Comparison of ENCODE assay signal across 11 cellular contexts in the genomic region with DNA sequence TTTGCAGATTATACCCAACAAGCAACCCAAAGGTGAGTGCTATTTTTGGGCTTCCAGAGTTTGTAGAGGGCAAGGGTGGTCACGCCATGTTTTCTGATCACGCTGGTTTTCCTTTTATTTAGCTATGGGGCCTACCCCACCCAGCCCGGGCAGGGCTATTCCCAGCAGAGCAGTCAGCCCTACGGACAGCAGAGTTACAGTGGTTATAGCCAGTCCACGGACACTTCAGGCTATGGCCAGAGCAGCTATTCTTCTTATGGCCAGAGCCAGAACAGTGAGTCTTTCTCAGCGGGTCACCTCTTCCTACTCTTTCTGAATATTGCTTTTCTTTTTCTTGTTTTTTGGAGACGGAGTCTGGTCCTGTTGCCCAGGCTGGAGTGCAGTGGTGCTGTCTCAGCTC. TPM values are rescaled to one million over a fixed set of nuclear protein-coding genes. Genes with fewer than 3 reads are reported as not detected.
DNase-seq lines count a peak whose midpoint lies in the region; ATAC-seq, FAIRE-seq and TF ChIP-seq lines count a peak whose summit lies in the region.
"Had no signal": no experiment of that assay in that cellular context is flagged by ENCODE, and none has a peak within 500 bp of the region (broad histone marks: within the 10 kb centered on the region; RNA-seq: fewer than 3 reads in every experiment).

No MANE protein-coding gene starts in this region.

- H3K4me1 ChIP-seq in CD4-positive, CD25-positive, alpha-beta regulatory T cell (ENCODE audit: control insufficient read depth, insufficient read depth, low read length, poor library complexity, severe bottlenecking) = peaks cover 72% of the 10 kb centered on the region
- H3K4me1 ChIP-seq in Loucy (ENCODE audit: insufficient read depth, low read length, poor library complexity, severe bottlenecking) = peaks cover 56% of the 10 kb centered on the region

- H3K4me1 Mint-ChIP-seq in CD4-positive, CD25-positive, alpha-beta regulatory T cell = peaks cover 42 to 83% (median 59%) of the 10 kb centered on the region in 4 donors

- no peaks in the 10 kb centered on the region for H3K27me3 ChIP-seq in CD4-positive, CD25-positive, alpha-beta regulatory T cell (ENCODE audit: control insufficient read depth, insufficient read depth, low read length)
- peaks cover 14% of the 10 kb centered on the region for H3K27me3 ChIP-seq in Loucy (ENCODE audit: insufficient read depth, low read length, poor library complexity, severe bottlenecking)
- no peaks in the 10 kb centered on the region for H3K27me3 ChIP-seq in neural cell (ENCODE audit: insufficient read depth, low read depth, low read length)

- no peak for TF ChIP-seq CTCF in Loucy (conservative IDR thresholded peaks at IDR 0.05; ENCODE audit: low read length)
- no peak for TF ChIP-seq CTCF in choroid plexus epithelial cell (conservative IDR thresholded peaks at IDR 0.05; ENCODE audit: low read depth, low read length)
- no peak for TF ChIP-seq CTCF in neural cell (IDR thresholded peaks at IDR 0.05; ENCODE audit: poor library complexity, severe bottlenecking)
- no peak for TF ChIP-seq CTCF in D721Med (IDR thresholded peaks at IDR 0.05; ENCODE audit: insufficient read depth, missing control alignments)

- peaks cover 0 to 5% (median 0%) of the 10 kb centered on the region in 7 donors for H3K9me3 Mint-ChIP-seq in CD4-positive, CD25-positive, alpha-beta regulatory T cell

- ATAC-seq in CD4-positive, CD25-positive, alpha-beta regulatory T cell (ENCODE audit: low read depth in 2 of 2) = no peak
- no peak for ATAC-seq in HG03095 (IDR thresholded peaks at IDR 0.05; ENCODE audit: unreplicated experiment)
- ATAC-seq in sciatic nerve = no peak

- H3K79me2 ChIP-seq in Loucy (ENCODE audit: insufficient read depth, low read length) (peaks cover 87% of the 10 kb centered on the region), neural cell (replicated peaks; ENCODE audit: insufficient read depth, low read length) (peaks cover 59% of the 10 kb centered on the region)

- H3K36me3 ChIP-seq in CD4-positive, CD25-positive, alpha-beta regulatory T cell (ENCODE audit: control insufficient read depth, insufficient read depth, low read length) = peaks cover 55% of the 10 kb centered on the region
- H3K36me3 ChIP-seq in Loucy (ENCODE audit: insufficient read depth, low read length) (peaks cover 62% of the 10 kb centered on the region), neural cell (ENCODE audit: insufficient read depth, low read length) (peaks cover 4% of the 10 kb centered on the region)

- intact Hi-C loops in sciatic nerve (cut with DNase I) = no loop called here

- H3K27ac ChIP-seq in CD4-positive, CD25-positive, alpha-beta regulatory T cell (ENCODE audit: insufficient read depth, low read length, poor library complexity, severe bottlenecking) = no peak overlapping the region
- no peak overlapping the region for H3K27ac ChIP-seq in neural cell (ENCODE audit: low read length)

- peak overlapping the region; percentile 98 for H3K9ac ChIP-seq in Loucy (ENCODE audit: low read depth, low read length, poor library complexity, severe bottlenecking)
- no peak overlapping the region for H3K9ac ChIP-seq in neural cell (ENCODE audit: low read length)

- H3F3A ChIP-seq in Loucy (ENCODE audit: low read depth) (no peaks in the 10 kb centered on the region; the same call in 1 of the 2 replicates), neural cell (ENCODE audit: insufficient read depth, low read length, poor library complexity, severe bottlenecking) (no peaks in the 10 kb centered on the region)

- H3K4me2 ChIP-seq in Loucy (ENCODE audit: low read depth, low read length, poor library complexity, severe bottlenecking) (peak overlapping the region; percentile 95), neural cell (ENCODE audit: low read length) (no peak overlapping the region)

- peak overlapping the region; percentile 87 for H3K4me3 ChIP-seq in CD4-positive, CD25-positive, alpha-beta regulatory T cell (ENCODE audit: low read depth, low read length)
- H3K4me3 ChIP-seq in Loucy (ENCODE audit: low read length, poor library complexity, severe bottlenecking) (peak overlapping the region; percentile 98), choroid plexus epithelial cell (ENCODE audit: low read depth, low read length) (peak overlapping the region; percentile 98), neural cell (ENCODE audit: low read length) (peak overlapping the region; percentile 91)

- FAIRE-seq in D721Med (lab: Jason Lieb, UNC) = no peak

- H3K36me3 Mint-ChIP-seq in CD4-positive, CD25-positive, alpha-beta regulatory T cell = peaks cover 55% of the 10 kb centered on the region

- no peak for TF ChIP-seq EP300 in neural cell (conservative IDR thresholded peaks at IDR 0.05; ENCODE audit: poor library complexity, severe bottlenecking)

- H3K9me2 ChIP-seq in Loucy (replicated peaks; ENCODE audit: low read depth, low read length) (no peaks in the 10 kb centered on the region), neural cell (ENCODE audit: insufficient read depth, low read length) (no peaks in the 10 kb centered on the region)

- H4K20me1 ChIP-seq in Loucy (ENCODE audit: insufficient read depth, low read length, poor library complexity, severe bottlenecking) = peaks cover 78% of the 10 kb centered on the region
- H4K20me1 ChIP-seq in neural cell (ENCODE audit: insufficient read depth) = peaks cover 55% of the 10 kb centered on the region

- peaks cover 19% of the 10 kb centered on the region for H3K27me3 Mint-ChIP-seq in CD4-positive, CD25-positive, alpha-beta regulatory T cell

- no peak for TF ChIP-seq RAD21 in neural cell (conservative IDR thresholded peaks at IDR 0.05)

- H2AFZ ChIP-seq in Loucy (ENCODE audit: low read length) = no peak overlapping the region
- H2AFZ ChIP-seq in neural cell (ENCODE audit: low read depth, low read length) = no peak overlapping the region

- no peaks in the 10 kb centered on the region for H3K9me3 ChIP-seq in CD4-positive, CD25-positive, alpha-beta regulatory T cell (ENCODE audit: control insufficient read depth in 2 of 2, low read length in 2 of 2)
- no peaks in the 10 kb centered on the region for H3K9me3 ChIP-seq in Loucy (ENCODE audit: insufficient read depth, low read depth, low read length)
- no peaks in the 10 kb centered on the region for H3K9me3 ChIP-seq in neural cell (ENCODE audit: low read length)

- H3K27ac Mint-ChIP-seq in CD4-positive, CD25-positive, alpha-beta regulatory T cell = peak overlapping the region in 2 of 3 donors; percentile 70 to 99

- no peak for DNase-seq in CD4-positive, CD25-positive, alpha-beta regulatory T cell
- DNase-seq in choroid plexus epithelial cell (ENCODE audit: low read depth) (peak; percentile 41), T1000 (lab: John Stamatoyannopoulos, UW) (no peak), sciatic nerve (ENCODE audit: low spot score) (no peak), D721Med (ENCODE audit: insufficient read length, low spot score) (no peak)
- DNase-seq: activated CD4-positive, CD25-positive, alpha-beta regulatory T cell; kidney glomerular epithelial cell had no signal

- peak overlapping the region; percentile 95 to 99 (median 98) for H3K4me3 Mint-ChIP-seq in CD4-positive, CD25-positive, alpha-beta regulatory T cell

TF ChIP-seq in neural cell, 6 proteins besides CTCF, POLR2A, EP300 and RAD21 (continues in another document):
- TF ChIP-seq POLR2AphosphoS5 (IDR thresholded peaks at IDR 0.05) (no peak), EZH2 (IDR thresholded peaks at IDR 0.05; ENCODE audit: borderline replicate concordance, insufficient read depth, low read length, poor library complexity, severe bottlenecking) (no peak), MXI1 (conservative IDR thresholded peaks at IDR 0.05; ENCODE audit: poor library complexity, severe bottlenecking) (no peak)

RNA-seq across cellular contexts. Expression of gene FUS, which starts 2.5 kb away (rescaled TPM):
- 918 TPM for total RNA-seq in CD4-positive, CD25-positive, alpha-beta regulatory T cell
- polyA plus RNA-seq in CD4-positive, CD25-positive, alpha-beta regulatory T cell = 100 to 1,000 TPM; 119 to 147 (median 132) TPM
- polyA plus RNA-seq in neural cell = 53.9 and 54.3 TPM in 2 replicates
- 79.9 and 89.7 TPM in 2 replicates for polyA minus RNA-seq in neural cell
- 259 TPM for total RNA-seq in sciatic nerve

RNA-seq across cellular contexts. Expression of gene PYCARD, which starts 20.2 kb away (rescaled TPM):
- total RNA-seq in CD4-positive, CD25-positive, alpha-beta regulatory T cell = 25.0 TPM
- 10 to 100 TPM; 50.6 to 82.9 (median 68.3) TPM for polyA plus RNA-seq in CD4-positive, CD25-positive, alpha-beta regulatory T cell
- not detected in 2 replicates for polyA plus RNA-seq in neural cell
- not detected in 2 replicates for polyA minus RNA-seq in neural cell
- 20.3 TPM for total RNA-seq in sciatic nerve

RNA-seq across cellular contexts. Expression of gene TRIM72, which starts 31.5 kb away (rescaled TPM):
- total RNA-seq in CD4-positive, CD25-positive, alpha-beta regulatory T cell = 0.20 TPM
- polyA plus RNA-seq in CD4-positive, CD25-positive, alpha-beta regulatory T cell = not detected
- polyA plus RNA-seq in neural cell = 0.05 TPM in 1 of 2 replicates, not detected in the other
- polyA minus RNA-seq in neural cell = not detected in 2 replicates
- 0.40 TPM for total RNA-seq in sciatic nerve

RNA-seq across cellular contexts. Expression of gene PRSS36, which starts 32.5 kb away (rescaled TPM):
- 0.39 TPM for total RNA-seq in CD4-positive, CD25-positive, alpha-beta regulatory T cell
- polyA plus RNA-seq in CD4-positive, CD25-positive, alpha-beta regulatory T cell = 1 to 10 TPM in 3 of 4 donors, under 1 TPM in 1; 0.46 to 1.4 (median 1.2) TPM
- polyA plus RNA-seq in neural cell = 1.5 and 2.0 TPM in 2 replicates
- not detected in 2 replicates for polyA minus RNA-seq in neural cell
- total RNA-seq in sciatic nerve = 4.3 TPM

RNA-seq across cellular contexts. Expression of gene PYDC1, which starts 34.5 kb away (rescaled TPM):
- total RNA-seq in CD4-positive, CD25-positive, alpha-beta regulatory T cell = not detected
- polyA plus RNA-seq in CD4-positive, CD25-positive, alpha-beta regulatory T cell = not detected
- not detected in 2 replicates for polyA plus RNA-seq in neural cell
- polyA minus RNA-seq in neural cell = not detected in 2 replicates
- not detected for total RNA-seq in sciatic nerve
- total RNA-seq: HT1080 had no signal
